2 cellular contexts compared by ENCODE assay signal in genomic region chr6:3041606-3042005, GRCh38.
TF ChIP-seq lines count a peak whose summit lies in the region.

No MANE protein-coding gene starts in this region.

TF ChIP-seq in IMR-90, 13 proteins besides CTCF, POLR2A, EP300 and RAD21:
- TF ChIP-seq MAFK (IDR thresholded peaks at IDR 0.05; ENCODE audit: low read depth, low read length) (no peak), RFX5 (IDR thresholded peaks at IDR 0.05; ENCODE audit: low read depth, low read length) (no peak), MXI1 (IDR thresholded peaks at IDR 0.05; ENCODE audit: borderline replicate concordance, low read depth, low read length) (no peak), RCOR1 (IDR thresholded peaks at IDR 0.05; ENCODE audit: insufficient replicate concordance, low read length) (no peak), USF2 (IDR thresholded peaks at IDR 0.05; ENCODE audit: low read depth, low read length) (no peak), CEBPB (IDR thresholded peaks at IDR 0.05; ENCODE audit: low read depth, low read length) (no peak), FOS (IDR thresholded peaks at IDR 0.05; ENCODE audit: low read depth, low read length) (no peak), NFE2L2 (IDR thresholded peaks at IDR 0.05; ENCODE audit: low read depth, low read length) (no peak), SMC3 (IDR thresholded peaks at IDR 0.05; ENCODE audit: low read depth, low read length) (no peak), CHD1 (IDR thresholded peaks at IDR 0.05; ENCODE audit: low read depth, low read length) (no peak), ELK1 (IDR thresholded peaks at IDR 0.05; ENCODE audit: borderline replicate concordance, low read depth, low read length) (no peak), BHLHE40 (IDR thresholded peaks at IDR 0.05; ENCODE audit: low read depth, low read length) (no peak), MAZ (IDR thresholded peaks at IDR 0.05; ENCODE audit: borderline replicate concordance, low read depth, low read length) (no peak)
TF ChIP-seq in IMR-90: peak in this region for 0.

TF ChIP-seq in K562, 482 proteins besides CTCF, POLR2A, EP300 and RAD21:
- TF ChIP-seq ZBTB9 (CRISPR knock-in tag; IDR thresholded peaks at IDR 0.05) (no peak), STAT5A (IDR thresholded peaks at IDR 0.05; ENCODE audit: borderline replicate concordance, low read length) (no peak), CAMTA2 (CRISPR knock-in tag; conservative IDR thresholded peaks at IDR 0.05) (no peak), CEBPG (CRISPR knock-in tag; IDR thresholded peaks at IDR 0.05) (no peak), CEBPG (tag; conservative IDR thresholded peaks at IDR 0.05 in 1 of 2, IDR thresholded peaks at IDR 0.05 in 1 of 2) (no peak), NFIC (IDR thresholded peaks at IDR 0.05) (no peak), RHOXF2B (CRISPR knock-in tag; conservative IDR thresholded peaks at IDR 0.05) (no peak), NCOA6 (IDR thresholded peaks at IDR 0.05) (no peak), CUX1 (CRISPR knock-in tag; IDR thresholded peaks at IDR 0.05) (no peak)
TF ChIP-seq in K562: peak in this region for 0.
